ENCODE assay signal across 8 cellular contexts in genomic region chr2:20666364-20667150, GRCh38. TPM values are rescaled to one million over a fixed set of nuclear protein-coding genes. Genes with fewer than 3 reads are reported as not detected.
DNase-seq lines count a peak whose midpoint lies in the region; ATAC-seq and TF ChIP-seq lines count a peak whose summit lies in the region.

Gene GDF7 (plus strand): TSS chr2:20667144. CDS start chr2:20667240, 96 bp downstream.

- H3K4me1 ChIP-seq in HUES64 (ENCODE audit: insufficient read depth, low read length) (0 out of 2 replicates have a peak, but pooled peaks cover 7% of the 10 kb centered on the region), left lung (peaks cover 6 to 47% of the 10 kb centered on the region in 2 donors), suprapubic skin (peaks cover 49% of the 10 kb centered on the region)

- peak within 1 kb of the TSS; percentile 49 for H3K4me3 ChIP-seq in HUES64 (ENCODE audit: low read length)
- peak within 1 kb of the TSS; percentile 11 to 34 for H3K4me3 ChIP-seq in left lung
- peak within 1 kb of the TSS; percentile 53 for H3K4me3 ChIP-seq in suprapubic skin

- no peak within 1 kb of the TSS for H3K9ac ChIP-seq in HUES64 (ENCODE audit: low read depth, low read length)

- peak; percentile 20 to 68 for TF ChIP-seq CTCF in brain (conservative IDR thresholded peaks at IDR 0.05)
- no peak for TF ChIP-seq CTCF in left lung (IDR thresholded peaks at IDR 0.05)
- peak in 1 of 2 donors; percentile 25 for TF ChIP-seq CTCF in suprapubic skin (IDR thresholded peaks at IDR 0.05)

- H3K9me3 Mint-ChIP-seq in brain = peaks cover 0 to 4% (median 0%) of the 10 kb centered on the region in 5 experiments

- peak; percentile 66 for DNase-seq in DMS 273 (lab: John Stamatoyannopoulos, UW; ENCODE audit: unreplicated experiment)
- no peak for DNase-seq in DMS 273 treated with DMSO at 0.1 percent for 48 hours (lab: John Stamatoyannopoulos, UW)
- DNase-seq in left lung = peak in 1 of 2 donors; percentile 78
- no peak for DNase-seq in suprapubic skin (ENCODE audit: low spot score in 2 of 2)
- DNase-seq in dedifferentiated amniotic fluid mesenchymal stem cell (ENCODE audit: extremely low spot score) = no peak

- H3K27ac ChIP-seq in HUES64 (ENCODE audit: low read depth, low read length) (no peak within 1 kb of the TSS), left lung (no peak within 1 kb of the TSS), suprapubic skin (peak within 1 kb of the TSS; percentile 12)

- H3K27me3 ChIP-seq in HUES64 (ENCODE audit: insufficient read depth, low read length) (peaks cover 96% of the 10 kb centered on the region), left lung (peaks cover 85 to 99% of the 10 kb centered on the region in 2 donors), suprapubic skin (peaks cover 93% of the 10 kb centered on the region)

- intact Hi-C loops in left lung (cut with DNase I) = loop anchor here in 1 of 2 donors (10.0 kb wide), 1 partner anchor 458 kb away; the partner anchor contains the start of gene TDRD15

- H3K4me3 Mint-ChIP-seq in brain = peak within 1 kb of the TSS; percentile 77 to 84 (median 80)

- H3K9me3 ChIP-seq in HUES64 (ENCODE audit: insufficient read depth, low read depth, low read length) (no peaks in the 10 kb centered on the region), left lung (no peaks in the 10 kb centered on the region), suprapubic skin (no peaks in the 10 kb centered on the region)

- H3K36me3 ChIP-seq in HUES64 (ENCODE audit: insufficient read depth, low read length) (no peaks in the 10 kb centered on the region), left lung (no peaks in the 10 kb centered on the region), suprapubic skin (no peaks in the 10 kb centered on the region)

- under 1% methylated on average over 67 of the region's 80 CpGs for WGBS in HUES64
- under 1% methylated on average over 35 of the region's 80 CpGs for WGBS in suprapubic skin

- ATAC-seq in left lung (no peak), GM18858 (IDR thresholded peaks at IDR 0.05; ENCODE audit: unreplicated experiment) (no peak)

- peaks cover 21% of the 10 kb centered on the region for H3K4me1 Mint-ChIP-seq in brain

- H3K27ac Mint-ChIP-seq in brain = peak within 1 kb of the TSS in 2 of 5 experiments; percentile 64 to 73

- peaks cover 95% of the 10 kb centered on the region for H3K27me3 Mint-ChIP-seq in brain

- no peak for TF ChIP-seq POLR2A in suprapubic skin (IDR thresholded peaks at IDR 0.05)

- TF ChIP-seq EP300 in suprapubic skin (IDR thresholded peaks at IDR 0.05) = no peak

- H3K36me3 Mint-ChIP-seq in brain = no peaks in the 10 kb centered on the region

RNA-seq across cellular contexts. Expression of gene GDF7, which starts in this region (rescaled TPM):
- polyA plus RNA-seq in HUES64 (2013, experiment 1 of 2) = 0.15 TPM
- polyA plus RNA-seq in HUES64 (2013, experiment 2 of 2) = 0.25 TPM
- 0.10 TPM for polyA plus RNA-seq in brain (ENCODE audit: insufficient read depth, low read depth, low replicate concordance)
- total RNA-seq in left lung (under 1 TPM; 0.15 to 0.37 TPM), suprapubic skin (1 to 10 TPM; 1.9 to 3.1 (median 2.4) TPM)

Comparison
In these comparisons a context has a peak if more than half of its experiments do, and no peak if none do; other contexts are left out.
1. CTCF ChIP-seq: peak in brain (2 of 2); none in left lung (0 of 2).
2. Peak in every context shown above with its lines, with median percentiles within 50 percentile points of each other: H3K4me3 ChIP-seq.